Comparison of ENCODE assay signal across 1 cellular context in genomic region chr20:46037036-46037435, GRCh38.
TF ChIP-seq lines count a peak whose summit lies in the region.

No MANE protein-coding gene starts in this region.

TF ChIP-seq in H1, 55 proteins besides CTCF, POLR2A, EP300 and RAD21:
- TF ChIP-seq SIX5 (IDR thresholded peaks at IDR 0.05; ENCODE audit: low read depth, low read length): no peak
- TF ChIP-seq NRF1 (IDR thresholded peaks at IDR 0.05; ENCODE audit: low read depth, low read length): no peak
- TF ChIP-seq BCL11A (IDR thresholded peaks at IDR 0.05; ENCODE audit: low read depth in 2 of 2, low read length in 2 of 2): no peak
- no peak for TF ChIP-seq SUZ12 (IDR thresholded peaks at IDR 0.05; ENCODE audit: low read length)
